In the genomic region with DNA sequence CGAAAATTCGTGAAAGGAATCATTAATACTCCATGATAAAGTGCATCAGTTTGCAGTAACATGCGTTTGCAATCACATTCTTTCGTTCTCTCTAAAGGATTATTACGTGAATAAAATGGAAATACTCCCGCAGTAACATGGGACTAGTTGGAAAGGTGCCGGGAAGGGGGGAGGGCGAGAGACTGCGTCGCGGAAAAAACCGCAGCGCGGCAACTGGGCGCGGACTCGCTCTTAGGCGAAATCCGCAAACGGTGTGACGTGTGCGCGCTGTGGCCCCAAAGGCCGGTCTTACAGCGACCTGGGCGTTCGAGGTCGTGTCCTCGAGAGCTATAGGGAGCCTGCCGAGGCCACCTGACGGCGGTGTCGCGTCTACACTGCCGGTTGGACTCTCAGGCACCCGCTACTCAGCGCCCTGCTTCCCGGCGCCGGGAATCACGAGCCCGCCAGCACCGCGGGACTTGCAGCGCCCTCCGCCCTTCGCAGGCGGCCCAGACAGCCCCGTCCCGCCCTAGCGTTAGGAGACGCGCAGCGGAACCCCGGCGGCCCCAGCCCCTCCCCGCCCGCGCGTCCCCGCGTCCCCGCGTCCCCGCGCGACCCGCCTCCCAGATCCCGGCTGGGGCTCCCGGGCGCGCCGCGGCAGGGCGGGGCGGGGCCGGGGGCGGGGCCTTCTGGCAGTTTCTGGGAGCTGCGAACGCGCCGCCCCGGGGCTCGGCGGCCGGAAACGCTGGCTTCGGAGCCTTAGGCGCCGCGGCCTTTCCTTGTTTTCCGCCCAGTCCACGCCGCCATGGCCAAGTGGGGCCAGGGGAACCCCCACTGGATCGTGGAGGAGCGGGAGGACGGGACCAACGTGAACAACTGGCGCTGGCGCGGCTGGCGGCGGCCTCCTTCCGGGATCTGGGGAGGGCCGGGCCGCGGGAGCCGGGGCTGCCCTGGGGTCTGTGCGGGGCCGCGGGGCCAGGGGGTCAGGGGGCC, we compare ENCODE assay signal across 8 cellular contexts. TPM values are rescaled to one million over a fixed set of nuclear protein-coding genes. Genes with fewer than 3 reads are reported as not detected.
A peak's percentile ranks its signal among the peaks of the same experiment; 100 is the strongest.
DNase-seq lines count a peak whose midpoint lies in the region; ATAC-seq, FAIRE-seq and TF ChIP-seq lines count a peak whose summit lies in the region.

No MANE protein-coding gene starts in this region.

- H3K27ac ChIP-seq in pancreas (peak overlapping the region; percentile 92 to 100 (median 95)), thyroid gland (peak overlapping the region; percentile 96 to 100 (median 99))

- H3K4me3 ChIP-seq in pancreas (peak overlapping the region; percentile 42 to 94 (median 73)), thyroid gland (replicated peaks in 1 of 3) (peak overlapping the region; percentile 73 to 93 (median 80))

- H3K36me3 ChIP-seq in pancreas (peaks cover 0 to 7% (median 0%) of the 10 kb centered on the region in 3 donors), thyroid gland (peaks cover 0 to 7% of the 10 kb centered on the region in 2 donors)

- DNase-seq in NCI-H1105 treated with DMSO at 0.1 percent for 48 hours (lab: John Stamatoyannopoulos, UW) (peak; percentile 68), SKM-1 (lab: John Stamatoyannopoulos, UW; ENCODE audit: unreplicated experiment) (peak; percentile 68), Right ventricle myocardium inferior (ENCODE audit: missing footprints) (peak; percentile 97), pancreas (peak; percentile 93 to 98 (median 96)), thyroid gland (peak; percentile 95 to 96)
- peak; percentile 97 for DNase-seq in activated naive CD8-positive, alpha-beta T cell treated with anti-CD3 and anti-CD28 coated beads for 36 hours

- peaks cover 24 to 29% (median 25%) of the 10 kb centered on the region in 3 donors for H3K4me1 ChIP-seq in pancreas
- H3K4me1 ChIP-seq in thyroid gland: peaks cover 31 to 41% of the 10 kb centered on the region in 2 donors

- H3K27me3 ChIP-seq in pancreas (no peaks in the 10 kb centered on the region), thyroid gland (no peaks in the 10 kb centered on the region)

- TF ChIP-seq POLR2A in thyroid gland (IDR thresholded peaks at IDR 0.05): peak; percentile 73 to 92

- peak overlapping the region; percentile 87 for H3K27ac Mint-ChIP-seq in activated naive CD8-positive, alpha-beta T cell treated with anti-CD3 and anti-CD28 coated beads for 36 hours

- H3K4me1 Mint-ChIP-seq in activated naive CD8-positive, alpha-beta T cell treated with anti-CD3 and anti-CD28 coated beads for 36 hours: peaks cover 43% of the 10 kb centered on the region

- FAIRE-seq in pancreas (lab: Jason Lieb, UNC): no peak

- ATAC-seq in HG02678 (IDR thresholded peaks at IDR 0.05; ENCODE audit: unreplicated experiment) (peak; percentile 79), Right ventricle myocardium inferior (peak; percentile 93), pancreas (peak; percentile 87 to 92 (median 90))

- WGBS in pancreas, 2 donors: 0 to 1% methylated on average over 62 to 111 of the region's 111 CpGs
- WGBS in thyroid gland, 2 donors: 1% methylated on average over 26 to 33 of the region's 111 CpGs

- no peaks in the 10 kb centered on the region for H3K9me3 Mint-ChIP-seq in activated naive CD8-positive, alpha-beta T cell treated with anti-CD3 and anti-CD28 coated beads for 36 hours

- peaks cover 34% of the 10 kb centered on the region for H3K36me3 Mint-ChIP-seq in activated naive CD8-positive, alpha-beta T cell treated with anti-CD3 and anti-CD28 coated beads for 36 hours

- intact Hi-C loops in Right ventricle myocardium inferior (cut with DNase I) (loop anchor here (1.0 to 2.0 kb wide), 2 partner anchors 32 to 112 kb away; partner anchors contain the start of gene SANBR), pancreas (cut with DNase I) (no loop called here), thyroid gland (cut with DNase I) (loop anchor here (10.0 kb wide), 1 partner anchor 588 kb away; no protein-coding TSS in a partner anchor)

- no peaks in the 10 kb centered on the region for H3K27me3 Mint-ChIP-seq in activated naive CD8-positive, alpha-beta T cell treated with anti-CD3 and anti-CD28 coated beads for 36 hours

- no peaks in the 10 kb centered on the region for H3K9me3 ChIP-seq in pancreas
- H3K9me3 ChIP-seq in thyroid gland: no peaks in the 10 kb centered on the region

- TF ChIP-seq CTCF in GM12874 (IDR thresholded peaks at IDR 0.05; ENCODE audit: insufficient read depth, low read depth, low read length): peak; percentile 11; the same call in 1 of the 2 replicates
- TF ChIP-seq CTCF in pancreas (IDR thresholded peaks at IDR 0.05): no peak
- peak in 3 of 6 experiments; percentile 11 to 14 (median 14) for TF ChIP-seq CTCF in thyroid gland (IDR thresholded peaks at IDR 0.05)

- peak overlapping the region; percentile 83 for H3K4me3 Mint-ChIP-seq in activated naive CD8-positive, alpha-beta T cell treated with anti-CD3 and anti-CD28 coated beads for 36 hours

RNA-seq across cellular contexts. Expression of gene C2orf74, which starts 15.1 kb away (rescaled TPM):
- 10 to 100 TPM; 11.7 to 12.6 TPM for total RNA-seq in activated naive CD8-positive, alpha-beta T cell treated with anti-CD3 and anti-CD28 coated beads for 36 hours
- total RNA-seq in Right ventricle myocardium inferior (30.1 TPM), pancreas (1 to 10 TPM; 2.7 to 9.7 (median 8.4) TPM), thyroid gland (10 to 100 TPM; 12.7 to 29.8 (median 20.6) TPM)
- polyA plus RNA-seq in pancreas: 10 to 100 TPM; 12.2 to 21.4 TPM

Comparison
In these comparisons a context has a peak if more than half of its experiments do, and no peak if none do; other contexts are left out.
1. Peak in every context shown above with its lines: DNase-seq, ATAC-seq, H3K4me3 ChIP-seq and H3K27ac ChIP-seq.
2. intact Hi-C loops: an anchor here in Right ventricle myocardium inferior (1.0 to 2.0 kb wide) and thyroid gland (10.0 kb wide); none called in pancreas.